ENCODE assay signal across 39 cellular contexts in genomic region chrX:85114171-85114570, GRCh38.
"Had no signal": no experiment of that assay in that cellular context is flagged by ENCODE, and none has a peak within 500 bp of the region (broad histone marks: within the 10 kb centered on the region; RNA-seq: fewer than 3 reads in every experiment).

No MANE protein-coding gene starts in this region.

- FAIRE-seq: bronchial epithelial cell had no signal

- H3K4me3 ChIP-seq: adrenal gland, ascending aorta, body of pancreas, breast epithelium, cardiac muscle cell had no signal

- H3K9me3 ChIP-seq: adrenal gland, ascending aorta, body of pancreas, breast epithelium had no signal

- DNase-seq: activated effector memory CD4-positive, alpha-beta T cell treated with anti-CD3 and anti-CD28 coated beads, Interleukin-2, amount 50 U/mL, for 16 hours; activated effector memory CD4-positive, alpha-beta T cell treated with Interleukin-2 at 50 U/mL for 16 hours; activated gamma-delta T cell; activated gamma-delta T cell treated with Interleukin-2 at 50 U/mL for 16 hours; activated naive CD4-positive, alpha-beta T cell; activated naive CD4-positive, alpha-beta T cell treated with anti-CD3 and anti-CD28 coated beads for 36 hours; activated naive CD4-positive, alpha-beta T cell treated with anti-CD3 and anti-CD28 coated beads, Interleukin-2, amount 10 ng/mL, durations not matched to agents 7 days and 5 days; activated naive CD4-positive, alpha-beta T cell treated with anti-CD3 and anti-CD28 coated beads, Interleukin-2, amount 50 U/mL, for 16 hours; activated naive CD4-positive, alpha-beta T cell treated with Interleukin-2 at 50 U/mL for 16 hours; activated naive CD8-positive, alpha-beta T cell treated with anti-CD3 and anti-CD28 coated beads for 36 hours; activated naive CD8-positive, alpha-beta T cell treated with anti-CD3 and anti-CD28 coated beads, Interleukin-2, amount 10 ng/mL, durations not matched to agents 7 days and 5 days; activated naive CD8-positive, alpha-beta T cell treated with anti-CD3 and anti-CD28 coated beads, Interleukin-2, amount 50 U/mL, for 24 hours; activated T-cell treated with anti-CD3 and anti-CD28 coated beads, Interleukin-2, amount 50 U/mL, for 1 hour; activated T-cell treated with anti-CD3 and anti-CD28 coated beads, Interleukin-2, amount 50 U/mL, for 24 hours; activated T-cell treated with anti-CD3 and anti-CD28 coated beads, Interleukin-2, amount 50 U/mL, for 4 hours; activated T-cell treated with anti-CD3 and anti-CD28 coated beads, Interleukin-2, amount 50 U/mL, for 48 hours; activated T-cell treated with anti-CD3 and anti-CD28 coated beads, Interleukin-2, amount 50 U/mL, for 72 hours; adrenal gland; amniotic stem cell; amygdala; anterior cingulate cortex; aorta; body of pancreas; brain microvascular endothelial cell; caudate nucleus; central memory CD4-positive, alpha-beta T cell; cerebellar nuclear complex had no signal

- H3K36me3 ChIP-seq: adrenal gland, ascending aorta, brain microvascular endothelial cell, breast epithelium, cardiac muscle cell had no signal

- H3K27ac ChIP-seq: adrenal gland, ascending aorta, body of pancreas, brain microvascular endothelial cell, breast epithelium, cardiac muscle cell had no signal

- ATAC-seq: activated naive CD4-positive, alpha-beta T cell treated with anti-CD3 and anti-CD28 coated beads, Interleukin-2, amount 50 U/mL, for 72 hours; activated naive CD8-positive, alpha-beta T cell treated with anti-CD3 and anti-CD28 coated beads, Interleukin-2, amount 50 U/mL, for 24 hours; activated T-cell treated with anti-CD3 and anti-CD28 coated beads, Interleukin-2, amount 50 U/mL, for 4 hours; activated T-cell treated with anti-CD3 and anti-CD28 coated beads, Interleukin-2, amount 50 U/mL, for 72 hours; activated T-helper 17 cell treated with anti-CD3 and anti-CD28 coated beads, Interleukin-2, amount 50 U/mL, for 72 hours; body of pancreas had no signal

- H3K4me1 ChIP-seq: adrenal gland, ascending aorta, body of pancreas, breast epithelium had no signal

- H3K4me1 Mint-ChIP-seq: activated naive CD4-positive, alpha-beta T cell treated with anti-CD3 and anti-CD28 coated beads, Interleukin-2, amount 10 ng/mL, durations not matched to agents 7 days and 5 days; activated naive CD4-positive, alpha-beta T cell treated with anti-CD3 and anti-CD28 coated beads, Interleukin-2, amount 50 U/mL, for 24 hours; activated naive CD8-positive, alpha-beta T cell treated with anti-CD3 and anti-CD28 coated beads for 36 hours; activated naive CD8-positive, alpha-beta T cell treated with anti-CD3 and anti-CD28 coated beads, Interleukin-2, amount 10 ng/mL, durations not matched to agents 7 days and 5 days; activated naive CD8-positive, alpha-beta T cell treated with anti-CD3 and anti-CD28 coated beads, Interleukin-2, amount 50 U/mL, for 24 hours; activated T-helper 17 cell treated with anti-CD3 and anti-CD28 coated beads, Interleukin-2, amount 50 U/mL, for 72 hours; brain; central memory CD8-positive, alpha-beta T cell had no signal

- H3K36me3 Mint-ChIP-seq: activated naive CD4-positive, alpha-beta T cell treated with anti-CD3 and anti-CD28 coated beads, Interleukin-2, amount 10 ng/mL, durations not matched to agents 7 days and 5 days; activated naive CD4-positive, alpha-beta T cell treated with anti-CD3 and anti-CD28 coated beads, Interleukin-2, amount 50 U/mL, for 24 hours; activated naive CD4-positive, alpha-beta T cell treated with anti-CD3 and anti-CD28 coated beads, Interleukin-2, amount 50 U/mL, for 72 hours; activated naive CD8-positive, alpha-beta T cell; activated naive CD8-positive, alpha-beta T cell treated with anti-CD3 and anti-CD28 coated beads for 36 hours; activated naive CD8-positive, alpha-beta T cell treated with anti-CD3 and anti-CD28 coated beads, Interleukin-2, amount 10 ng/mL, durations not matched to agents 7 days and 5 days; brain had no signal

- H3K27me3 Mint-ChIP-seq: activated naive CD4-positive, alpha-beta T cell treated with anti-CD3 and anti-CD28 coated beads, Interleukin-2, amount 10 ng/mL, durations not matched to agents 7 days and 5 days; activated naive CD8-positive, alpha-beta T cell; activated naive CD8-positive, alpha-beta T cell treated with anti-CD3 and anti-CD28 coated beads for 36 hours; activated naive CD8-positive, alpha-beta T cell treated with anti-CD3 and anti-CD28 coated beads, Interleukin-2, amount 10 ng/mL, durations not matched to agents 7 days and 5 days; activated naive CD8-positive, alpha-beta T cell treated with anti-CD3 and anti-CD28 coated beads, Interleukin-2, amount 50 U/mL, for 24 hours; activated T-helper 17 cell treated with anti-CD3 and anti-CD28 coated beads, Interleukin-2, amount 50 U/mL, for 72 hours; brain; central memory CD8-positive, alpha-beta T cell had no signal

- H3K27me3 ChIP-seq: ascending aorta, body of pancreas, brain microvascular endothelial cell, cardiac muscle cell had no signal

- H3K27ac Mint-ChIP-seq: activated naive CD4-positive, alpha-beta T cell treated with anti-CD3 and anti-CD28 coated beads for 36 hours; activated naive CD4-positive, alpha-beta T cell treated with anti-CD3 and anti-CD28 coated beads, Interleukin-2, amount 10 ng/mL, durations not matched to agents 7 days and 5 days; activated naive CD4-positive, alpha-beta T cell treated with anti-CD3 and anti-CD28 coated beads, Interleukin-2, amount 50 U/mL, for 24 hours; activated naive CD4-positive, alpha-beta T cell treated with anti-CD3 and anti-CD28 coated beads, Interleukin-2, amount 50 U/mL, for 72 hours; activated naive CD8-positive, alpha-beta T cell; activated naive CD8-positive, alpha-beta T cell treated with anti-CD3 and anti-CD28 coated beads for 36 hours; activated naive CD8-positive, alpha-beta T cell treated with anti-CD3 and anti-CD28 coated beads, Interleukin-2, amount 10 ng/mL, durations not matched to agents 7 days and 5 days; activated naive CD8-positive, alpha-beta T cell treated with anti-CD3 and anti-CD28 coated beads, Interleukin-2, amount 50 U/mL, for 24 hours; activated T-cell treated with anti-CD3 and anti-CD28 coated beads, Interleukin-2, amount 50 U/mL, for 24 hours; activated T-cell treated with anti-CD3 and anti-CD28 coated beads, Interleukin-2, amount 50 U/mL, for 72 hours; activated T-helper 1 cell treated with anti-CD3 and anti-CD28 coated beads, Interleukin-12 subunit alpha, Interleukin-12 subunit beta, Interleukin-2, Interleukin-4 antibody, amounts not matched to agents 30 ng/mL and 10 ng/mL and 1 ng/mL, durations not matched to agents 14 hours and 24 hours and 36 hours; activated T-helper 17 cell treated with anti-CD3 and anti-CD28 coated beads, Interleukin-2, amount 50 U/mL, for 72 hours; activated T-helper 2 cell treated with anti-CD3 and anti-CD28 coated beads, Interferon-gamma antibody, Interleukin-2, Interleukin-4, amounts not matched to agents 10 μg/mL and 5 μg/mL and 100 μg/mL, durations not matched to agents 14 hours and 24 hours and 36 hours; brain had no signal

- H3K4me3 Mint-ChIP-seq: activated naive CD4-positive, alpha-beta T cell treated with anti-CD3 and anti-CD28 coated beads for 36 hours; activated naive CD4-positive, alpha-beta T cell treated with anti-CD3 and anti-CD28 coated beads, Interleukin-2, amount 10 ng/mL, durations not matched to agents 7 days and 5 days; activated naive CD4-positive, alpha-beta T cell treated with anti-CD3 and anti-CD28 coated beads, Interleukin-2, amount 50 U/mL, for 24 hours; activated naive CD8-positive, alpha-beta T cell; activated naive CD8-positive, alpha-beta T cell treated with anti-CD3 and anti-CD28 coated beads for 36 hours; activated naive CD8-positive, alpha-beta T cell treated with anti-CD3 and anti-CD28 coated beads, Interleukin-2, amount 10 ng/mL, durations not matched to agents 7 days and 5 days; activated naive CD8-positive, alpha-beta T cell treated with anti-CD3 and anti-CD28 coated beads, Interleukin-2, amount 50 U/mL, for 24 hours; activated T-cell treated with anti-CD3 and anti-CD28 coated beads, Interleukin-2, amount 50 U/mL, for 24 hours; activated T-cell treated with anti-CD3 and anti-CD28 coated beads, Interleukin-2, amount 50 U/mL, for 4 hours; activated T-cell treated with anti-CD3 and anti-CD28 coated beads, Interleukin-2, amount 50 U/mL, for 72 hours; activated T-helper 1 cell treated with anti-CD3 and anti-CD28 coated beads, Interleukin-12 subunit alpha, Interleukin-12 subunit beta, Interleukin-2, Interleukin-4 antibody, amounts not matched to agents 30 ng/mL and 10 ng/mL and 1 ng/mL, durations not matched to agents 14 hours and 24 hours and 36 hours; activated T-helper 17 cell treated with anti-CD3 and anti-CD28 coated beads, Interleukin-2, amount 50 U/mL, for 72 hours; brain; central memory CD8-positive, alpha-beta T cell had no signal

- H3K9me3 Mint-ChIP-seq: activated naive CD4-positive, alpha-beta T cell treated with anti-CD3 and anti-CD28 coated beads for 36 hours; activated naive CD4-positive, alpha-beta T cell treated with anti-CD3 and anti-CD28 coated beads, Interleukin-2, amount 10 ng/mL, durations not matched to agents 7 days and 5 days; activated naive CD4-positive, alpha-beta T cell treated with anti-CD3 and anti-CD28 coated beads, Interleukin-2, amount 50 U/mL, for 24 hours; activated naive CD4-positive, alpha-beta T cell treated with anti-CD3 and anti-CD28 coated beads, Interleukin-2, amount 50 U/mL, for 72 hours; activated naive CD8-positive, alpha-beta T cell treated with anti-CD3 and anti-CD28 coated beads for 36 hours; activated naive CD8-positive, alpha-beta T cell treated with anti-CD3 and anti-CD28 coated beads, Interleukin-2, amount 10 ng/mL, durations not matched to agents 7 days and 5 days; activated naive CD8-positive, alpha-beta T cell treated with anti-CD3 and anti-CD28 coated beads, Interleukin-2, amount 50 U/mL, for 24 hours; activated T-cell treated with anti-CD3 and anti-CD28 coated beads, Interleukin-2, amount 50 U/mL, for 24 hours; activated T-cell treated with anti-CD3 and anti-CD28 coated beads, Interleukin-2, amount 50 U/mL, for 4 hours; activated T-helper 1 cell treated with anti-CD3 and anti-CD28 coated beads, Interleukin-12 subunit alpha, Interleukin-12 subunit beta, Interleukin-2, Interleukin-4 antibody, amounts not matched to agents 30 ng/mL and 10 ng/mL and 1 ng/mL, durations not matched to agents 14 hours and 24 hours and 36 hours; activated T-helper 17 cell treated with anti-CD3 and anti-CD28 coated beads, Interleukin-2, amount 50 U/mL, for 72 hours; activated T-helper 2 cell treated with anti-CD3 and anti-CD28 coated beads, Interferon-gamma antibody, Interleukin-2, Interleukin-4, amounts not matched to agents 10 μg/mL and 5 μg/mL and 100 μg/mL, durations not matched to agents 14 hours and 24 hours and 36 hours; central memory CD8-positive, alpha-beta T cell had no signal
